Comparison of ENCODE assay signal across 18 cellular contexts in the genomic region with DNA sequence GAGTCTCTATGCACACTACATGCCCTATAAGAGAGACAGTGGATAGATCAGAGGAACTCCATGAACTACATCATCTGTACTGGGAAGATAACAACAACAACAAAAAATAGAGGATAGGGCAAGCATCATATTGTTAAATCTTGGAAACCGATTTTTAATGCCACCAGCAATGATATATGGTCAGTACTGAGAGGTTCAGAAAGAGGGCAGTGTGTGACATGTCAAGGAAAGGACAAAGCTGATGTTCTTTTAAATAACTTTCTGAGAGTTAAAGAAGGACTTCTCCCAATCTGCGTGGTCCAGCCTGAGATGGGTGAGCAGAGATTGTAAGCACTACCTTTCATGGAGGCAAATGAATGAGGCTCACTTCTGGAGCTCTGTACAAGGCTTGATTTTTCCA.
A peak's percentile ranks its signal among the peaks of the same experiment; 100 is the strongest.
DNase-seq lines count a peak whose midpoint lies in the region; ATAC-seq and TF ChIP-seq lines count a peak whose summit lies in the region.
"Had no signal": no experiment of that assay in that cellular context is flagged by ENCODE, and none has a peak within 500 bp of the region (broad histone marks: within the 10 kb centered on the region; RNA-seq: fewer than 3 reads in every experiment).

No MANE protein-coding gene starts in this region.

- DNase-seq in cardiac muscle cell (ENCODE audit: low read depth in 1 of 2, low spot score in 1 of 2) (peak in 1 of 2 donors; percentile 18), Right ventricle myocardium superior (no peak), NAMALWA (ENCODE audit: low spot score) (peak; percentile 8), dermis blood vessel endothelial cell (peak; percentile 4), NCI-H748 (lab: John Stamatoyannopoulos, UW; ENCODE audit: unreplicated experiment) (no peak), pons (ENCODE audit: low spot score) (no peak)
- DNase-seq: activated CD8-positive, alpha-beta memory T cell treated with anti-CD3 and anti-CD28 coated beads, Interleukin-2, amount 50 U/mL, for 4 hours; activated naive CD4-positive, alpha-beta T cell treated with anti-CD3 and anti-CD28 coated beads, Interleukin-2, amount 10 ng/mL, durations not matched to agents 7 days and 5 days; body of pancreas; Caco-2; GOT3; NCI-H1092 treated with DMSO at 0.1 percent for 48 hours; NCI-H2227 treated with DMSO at 0.1 percent for 48 hours; PC-9; T-cell had no signal

- TF ChIP-seq CTCF in cardiac muscle cell (IDR thresholded peaks at IDR 0.05; ENCODE audit: low read depth, low read length), result peak; percentile 24

- H3K9me3 ChIP-seq in cardiac muscle cell (ENCODE audit: low read depth), result no peaks in the 10 kb centered on the region
- H3K9me3 ChIP-seq: body of pancreas, Caco-2, right atrium auricular region had no signal

- H3K36me3 ChIP-seq in cardiac muscle cell, result no peaks in the 10 kb centered on the region
- H3K36me3 ChIP-seq: right atrium auricular region had no signal

- H3K4me1 ChIP-seq in cardiac muscle cell (ENCODE audit: low read depth), result no peaks in the 10 kb centered on the region
- H3K4me1 ChIP-seq: body of pancreas, Caco-2, right atrium auricular region had no signal

- no peak for ATAC-seq in Right ventricle myocardium superior (ENCODE audit: poor library complexity)
- ATAC-seq in esophagus mucosa, result no peak
- ATAC-seq in GM19035 (IDR thresholded peaks at IDR 0.05; ENCODE audit: unreplicated experiment), result no peak
- ATAC-seq: body of pancreas, T-cell had no signal

- H3K4me3 ChIP-seq in cardiac muscle cell, result no peak overlapping the region
- H3K4me3 ChIP-seq: body of pancreas, PC-9, right atrium auricular region had no signal

- no peak overlapping the region for H3K27ac ChIP-seq in cardiac muscle cell
- H3K27ac ChIP-seq: body of pancreas, PC-9, right atrium auricular region had no signal

- peaks cover 55% of the 10 kb centered on the region for H3K27me3 ChIP-seq in cardiac muscle cell
- H3K27me3 ChIP-seq: right atrium auricular region had no signal

- intact Hi-C loops in Right ventricle myocardium superior (cut with DNase I), result loop anchor here (5.0 kb wide), 3 partner anchors 91 to 581 kb away; partner anchors contain the start of gene DNAJB5

Comparison
In these comparisons a context has a peak if more than half of its experiments do, and no peak if none do; other contexts are left out.
1. DNase-seq: peak in NAMALWA (single experiment) and dermis blood vessel endothelial cell (single experiment); none in Right ventricle myocardium superior (single experiment), NCI-H748 (single experiment) and pons (single experiment).